Comparison of ENCODE assay signal across 9 cellular contexts in the genomic region with DNA sequence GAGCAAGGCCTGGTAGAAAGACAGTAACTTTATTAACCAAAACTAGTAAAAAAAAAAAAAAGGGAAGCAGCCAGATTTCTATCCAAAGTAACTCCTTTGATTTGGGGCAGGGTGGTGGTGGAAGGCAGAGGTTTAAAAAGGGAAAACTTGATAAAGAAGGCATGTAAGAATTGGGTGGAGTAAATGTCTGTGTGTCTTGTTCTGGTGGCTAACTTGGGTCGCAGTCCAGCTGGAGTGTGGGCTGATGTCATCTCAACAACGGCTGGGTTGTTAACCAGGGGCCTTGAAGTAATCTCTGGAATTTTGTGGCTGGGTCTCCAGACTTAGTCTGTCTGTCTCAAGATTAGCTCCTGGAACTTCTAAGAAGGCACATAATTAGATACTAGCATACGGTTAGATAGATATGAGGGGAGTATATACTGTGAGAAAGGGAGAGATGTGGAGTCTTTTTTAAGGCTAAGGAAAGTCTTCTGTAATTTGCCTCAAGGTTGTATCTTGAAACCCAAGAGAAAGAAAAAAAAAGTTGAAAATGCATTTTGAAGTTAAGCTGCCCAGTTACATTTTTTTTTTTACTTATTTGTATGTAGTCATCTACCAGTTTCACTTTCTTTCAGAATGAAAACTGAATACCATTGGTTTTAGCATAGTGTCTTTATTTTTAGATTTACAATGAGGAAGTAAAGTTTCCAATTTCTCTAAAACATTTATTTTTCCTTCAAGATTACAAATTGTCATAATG. TPM values are rescaled to one million over a fixed set of nuclear protein-coding genes. Genes with fewer than 3 reads are reported as not detected.
DNase-seq lines count a peak whose midpoint lies in the region; ATAC-seq, FAIRE-seq and TF ChIP-seq lines count a peak whose summit lies in the region.
"Had no signal": no experiment of that assay in that cellular context is flagged by ENCODE, and none has a peak within 500 bp of the region (broad histone marks: within the 10 kb centered on the region; RNA-seq: fewer than 3 reads in every experiment).

No MANE protein-coding gene starts in this region.

- TF ChIP-seq CTCF in pancreas (IDR thresholded peaks at IDR 0.05) = no peak
- TF ChIP-seq CTCF in transverse colon (IDR thresholded peaks at IDR 0.05) = no peak

- no peak for TF ChIP-seq EP300 in transverse colon (IDR thresholded peaks at IDR 0.05; ENCODE audit: low read depth)

- H3K4me3 ChIP-seq in pancreas (no peak overlapping the region), transverse colon (no peak overlapping the region)
- H3K4me3 ChIP-seq: adrenal gland had no signal

- H3K27me3 Mint-ChIP-seq in activated T-helper 17 cell treated with anti-CD3 and anti-CD28 coated beads, Interleukin-2, amount 50 U/mL, for 72 hours = no peaks in the 10 kb centered on the region

- H3K9me3 ChIP-seq in pancreas = no peaks in the 10 kb centered on the region
- H3K9me3 ChIP-seq in transverse colon = no peaks in the 10 kb centered on the region
- H3K9me3 ChIP-seq: adrenal gland had no signal

- peak overlapping the region; percentile 12 for H3K27ac Mint-ChIP-seq in activated T-helper 17 cell treated with anti-CD3 and anti-CD28 coated beads, Interleukin-2, amount 50 U/mL, for 72 hours

- WGBS in pancreas, 2 donors = 37 to 53% methylated on average over 3 of the region's 3 CpGs
- WGBS in transverse colon (ENCODE audit: low coverage in 1 of 2), 2 donors = 43 to 54% methylated on average over 3 of the region's 3 CpGs

- ATAC-seq in GM19035 (IDR thresholded peaks at IDR 0.05; ENCODE audit: unreplicated experiment) (peak; percentile 87), HG03108 (IDR thresholded peaks at IDR 0.05; ENCODE audit: unreplicated experiment) (peak; percentile 85), pancreas (peak in 3 of 4 donors; percentile 44 to 65 (median 51))
- no peak for ATAC-seq in activated T-helper 17 cell treated with anti-CD3 and anti-CD28 coated beads, Interleukin-2, amount 50 U/mL, for 72 hours (replicated peaks)

- TF ChIP-seq POLR2A in transverse colon (IDR thresholded peaks at IDR 0.05) = no peak

- peak; percentile 10 for DNase-seq in AG08396 (ENCODE audit: low spot score)
- peak in 1 of 6 donors; percentile 33 for DNase-seq in pancreas
- no peak for DNase-seq in GF-D8 (lab: John Stamatoyannopoulos, UW)
- no peak for DNase-seq in transverse colon
- no peak for DNase-seq in activated CD4-positive, alpha-beta T cell treated with anti-CD3 and anti-CD28 coated beads for 1 hour

- no peaks in the 10 kb centered on the region for H3K36me3 ChIP-seq in pancreas
- no peaks in the 10 kb centered on the region for H3K36me3 ChIP-seq in transverse colon
- H3K36me3 ChIP-seq: adrenal gland had no signal

- in situ Hi-C loops in transverse colon (cut with MboI; ENCODE audit: low pct_ligation_motif_present in 1 of 4, low pct_unique_long_range_greater_than_20kb in 1 of 4, low sequenced_read_pairs in 3 of 4) = no loop called here

- H3K4me1 ChIP-seq in pancreas (peaks cover 18 to 28% (median 23%) of the 10 kb centered on the region in 3 donors), transverse colon (peaks cover 0 to 26% (median 10%) of the 10 kb centered on the region in 4 donors)

- H3K27me3 ChIP-seq in pancreas = no peaks in the 10 kb centered on the region
- H3K27me3 ChIP-seq in transverse colon = no peaks in the 10 kb centered on the region
- H3K27me3 ChIP-seq: adrenal gland had no signal

- H3K36me3 Mint-ChIP-seq in activated T-helper 17 cell treated with anti-CD3 and anti-CD28 coated beads, Interleukin-2, amount 50 U/mL, for 72 hours (ENCODE audit: low read depth) = no peaks in the 10 kb centered on the region

- H3K9me3 Mint-ChIP-seq in activated T-helper 17 cell treated with anti-CD3 and anti-CD28 coated beads, Interleukin-2, amount 50 U/mL, for 72 hours = no peaks in the 10 kb centered on the region

- H3K4me3 Mint-ChIP-seq in activated T-helper 17 cell treated with anti-CD3 and anti-CD28 coated beads, Interleukin-2, amount 50 U/mL, for 72 hours = no peak overlapping the region

- FAIRE-seq in pancreas (lab: Jason Lieb, UNC) = no peak

- H3K4me1 Mint-ChIP-seq in activated T-helper 17 cell treated with anti-CD3 and anti-CD28 coated beads, Interleukin-2, amount 50 U/mL, for 72 hours = no peaks in the 10 kb centered on the region

- intact Hi-C loops in pancreas (cut with DNase I) = no loop called here
- intact Hi-C loops in transverse colon (cut with DNase I; ENCODE audit: low total_unique reads) = no loop called here

- H3K27ac ChIP-seq in pancreas (peak overlapping the region in 2 of 4 donors; percentile 22 to 35), transverse colon (no peak overlapping the region)

RNA-seq across cellular contexts. Expression of a gene that starts 48.3 kb away (rescaled TPM):
- total RNA-seq in activated T-helper 17 cell treated with anti-CD3 and anti-CD28 coated beads, Interleukin-2, amount 50 U/mL, for 72 hours = 1 to 10 TPM; 4.0 to 9.4 TPM
- total RNA-seq in pancreas = 1 to 10 TPM; 4.9 to 8.0 (median 6.5) TPM
- 10 to 100 TPM in 1 of 2 donors, 1 to 10 TPM in 1; 6.8 to 11.4 TPM for polyA plus RNA-seq in pancreas
- total RNA-seq in transverse colon = 10 to 100 TPM in 3 of 4 donors, 1 to 10 TPM in 1; 7.6 to 18.1 (median 12.7) TPM
